Comparison of ENCODE assay signal across 14 cellular contexts in genomic region chr2:180577567-180577966, GRCh38.
"Had no signal": no experiment of that assay in that cellular context is flagged by ENCODE, and none has a peak within 500 bp of the region (broad histone marks: within the 10 kb centered on the region; RNA-seq: fewer than 3 reads in every experiment).

No MANE protein-coding gene starts in this region.

- ATAC-seq: activated CD4-positive, CD25-positive, alpha-beta regulatory T cell treated with anti-CD3 and anti-CD28 coated beads, Interleukin-2, amount 50 U/mL, for 24 hours; effector memory CD8-positive, alpha-beta T cell; natural killer cell treated with Interleukin-12 subunit alpha and Interleukin-12 subunit beta and Interleukin-15 and Interleukin-18, amount 100 ng/mL, for 72 hours; stimulated activated memory B cell treated with anti-CD40 and anti-IgM and Interleukin-4, amounts not matched to agents 10 μg/mL and 1 μg/mL and 100 μg/mL, for 72 hours had no signal

- H3K27me3 ChIP-seq: hepatocyte had no signal

- H3K79me2 ChIP-seq: hepatocyte had no signal

- H3K27ac ChIP-seq: hepatocyte had no signal

- H3K4me2 ChIP-seq: hepatocyte had no signal

- H3K4me3 ChIP-seq: hepatocyte had no signal

- DNase-seq: activated CD4-positive, alpha-beta T cell treated with anti-CD3 and anti-CD28 coated beads, Interleukin-2, amount 50 U/mL, for 1 hour; activated naive CD4-positive, alpha-beta T cell; activated naive CD8-positive, alpha-beta T cell treated with anti-CD3 and anti-CD28 coated beads, Interleukin-2, amount 10 ng/mL, durations not matched to agents 7 days and 5 days; anterior cingulate cortex; cerebellar nuclear complex; dermis blood vessel endothelial cell; effector memory CD8-positive, alpha-beta T cell; mesendoderm; stimulated activated CD4-positive, alpha-beta T cell treated with anti-CD3 and anti-CD28 coated beads, Interleukin-2, amount 100 ng/mL, for 48 hours; T-helper 2 cell had no signal

- H2AFZ ChIP-seq: hepatocyte had no signal
